In the genomic region with DNA sequence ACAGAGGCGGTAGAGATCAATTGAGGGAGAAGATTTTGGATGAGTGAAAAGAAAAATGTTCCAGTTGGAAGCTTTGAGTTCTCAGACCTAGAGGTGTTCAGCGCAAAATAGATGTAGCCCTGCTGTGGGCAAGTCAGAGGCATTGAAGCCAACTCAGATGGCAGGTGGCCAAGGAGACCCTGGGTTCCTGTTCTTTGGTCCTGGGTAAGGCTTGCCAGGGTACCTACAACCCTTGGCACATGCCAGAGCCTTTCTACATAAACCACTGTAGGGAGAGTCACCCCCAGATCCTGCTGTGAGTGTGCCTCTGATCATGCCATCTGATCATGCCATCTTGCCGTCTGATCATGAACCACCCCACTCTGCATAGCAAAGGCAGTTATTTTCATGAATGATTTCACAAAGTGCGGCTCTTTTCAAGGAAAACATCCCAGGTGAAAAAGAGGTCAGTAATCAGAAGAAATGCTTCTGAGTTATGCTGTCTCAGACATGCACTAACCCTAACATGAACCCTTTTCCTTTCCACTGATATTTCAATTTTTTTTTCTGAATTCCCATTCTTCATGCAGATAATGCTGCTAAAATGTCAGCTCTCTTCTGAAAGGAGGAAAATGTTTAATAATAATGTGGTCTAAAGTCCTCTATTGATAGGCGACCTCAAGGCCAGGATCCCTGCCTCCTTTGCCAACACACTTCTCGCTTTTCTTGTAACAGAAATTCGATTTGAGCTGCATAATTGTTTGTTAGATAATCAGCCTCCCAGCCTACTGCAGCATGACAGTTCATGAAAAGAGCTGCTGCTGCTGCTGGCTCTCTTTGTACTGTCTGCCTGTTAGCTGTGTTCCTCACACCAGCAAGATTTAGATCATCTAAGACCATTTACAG, we compare ENCODE assay signal across 1 cellular context.
TF ChIP-seq lines count a peak whose summit lies in the region.

No MANE protein-coding gene starts in this region.

TF ChIP-seq in IMR-90, 13 proteins besides CTCF, POLR2A, EP300 and RAD21:
- TF ChIP-seq BHLHE40 (IDR thresholded peaks at IDR 0.05; ENCODE audit: low read depth, low read length), result no peak
- no peak for TF ChIP-seq CHD1 (IDR thresholded peaks at IDR 0.05; ENCODE audit: low read depth, low read length)
- TF ChIP-seq RFX5 (IDR thresholded peaks at IDR 0.05; ENCODE audit: low read depth, low read length), result no peak
- no peak for TF ChIP-seq MAZ (IDR thresholded peaks at IDR 0.05; ENCODE audit: borderline replicate concordance, low read depth, low read length)
- TF ChIP-seq SMC3 (IDR thresholded peaks at IDR 0.05; ENCODE audit: low read depth, low read length), result no peak
- TF ChIP-seq MAFK (IDR thresholded peaks at IDR 0.05; ENCODE audit: low read depth, low read length), result no peak
- no peak for TF ChIP-seq RCOR1 (IDR thresholded peaks at IDR 0.05; ENCODE audit: insufficient replicate concordance, low read length)
- TF ChIP-seq, protein P1, sequence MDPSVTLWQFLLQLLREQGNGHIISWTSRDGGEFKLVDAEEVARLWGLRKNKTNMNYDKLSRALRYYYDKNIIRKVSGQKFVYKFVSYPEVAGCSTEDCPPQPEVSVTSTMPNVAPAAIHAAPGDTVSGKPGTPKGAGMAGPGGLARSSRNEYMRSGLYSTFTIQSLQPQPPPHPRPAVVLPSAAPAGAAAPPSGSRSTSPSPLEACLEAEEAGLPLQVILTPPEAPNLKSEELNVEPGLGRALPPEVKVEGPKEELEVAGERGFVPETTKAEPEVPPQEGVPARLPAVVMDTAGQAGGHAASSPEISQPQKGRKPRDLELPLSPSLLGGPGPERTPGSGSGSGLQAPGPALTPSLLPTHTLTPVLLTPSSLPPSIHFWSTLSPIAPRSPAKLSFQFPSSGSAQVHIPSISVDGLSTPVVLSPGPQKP (IDR thresholded peaks at IDR 0.05; ENCODE audit: borderline replicate concordance, low read depth, low read length), result no peak
- TF ChIP-seq CEBPB (IDR thresholded peaks at IDR 0.05; ENCODE audit: low read depth, low read length), result no peak
TF ChIP-seq in IMR-90: peak in this region for 0.
